Comparison of ENCODE assay signal across 9 cellular contexts in genomic region chr2:219441451-219442205, GRCh38. TPM values are rescaled to one million over a fixed set of nuclear protein-coding genes. Genes with fewer than 3 reads are reported as not detected.
DNase-seq lines count a peak whose midpoint lies in the region; ATAC-seq and TF ChIP-seq lines count a peak whose summit lies in the region.
"Had no signal": no experiment of that assay in that cellular context is flagged by ENCODE, and none has a peak within 500 bp of the region (broad histone marks: within the 10 kb centered on the region; RNA-seq: fewer than 3 reads in every experiment).

No MANE protein-coding gene starts in this region.

- ATAC-seq in PC-3 (peak; percentile 78), GM18873 (IDR thresholded peaks at IDR 0.05; ENCODE audit: low FRiP score, unreplicated experiment) (no peak), HG03354 (IDR thresholded peaks at IDR 0.05; ENCODE audit: poor library complexity, severe bottlenecking, unreplicated experiment) (no peak)

- no peaks in the 10 kb centered on the region for H3K27me3 ChIP-seq in PC-3 (ENCODE audit: low read length)

- peaks cover 18% of the 10 kb centered on the region for H3K4me1 ChIP-seq in PC-3 (ENCODE audit: insufficient read depth, low read length)

- H3K9me3 ChIP-seq in PC-3 (ENCODE audit: low read length): no peaks in the 10 kb centered on the region

- H3K27ac ChIP-seq in PC-3 (ENCODE audit: low read length): peak overlapping the region; percentile 33

- no peaks in the 10 kb centered on the region for H4K20me1 ChIP-seq in PC-3 (ENCODE audit: low read length)

- H3K9me3 Mint-ChIP-seq in activated naive CD8-positive, alpha-beta T cell (ENCODE audit: low read depth): no peaks in the 10 kb centered on the region

- peak overlapping the region; percentile 95 for H2AFZ ChIP-seq in PC-3 (ENCODE audit: low read length)

- H3K9me2 ChIP-seq in PC-3 (replicated peaks; ENCODE audit: low read length): no peaks in the 10 kb centered on the region

- intact Hi-C loops in PC-3 (cut with micrococcal nuclease): no loop called here
- intact Hi-C loops in cardiac septum (cut with DNase I): no loop called here

- no peaks in the 10 kb centered on the region for H3K36me3 Mint-ChIP-seq in activated naive CD8-positive, alpha-beta T cell

- H3K79me2 ChIP-seq in PC-3 (ENCODE audit: low read length): peaks cover 14% of the 10 kb centered on the region

- no peaks in the 10 kb centered on the region for H3K27me3 Mint-ChIP-seq in activated naive CD8-positive, alpha-beta T cell

- peak overlapping the region; percentile 100 for H3K4me2 ChIP-seq in PC-3 (ENCODE audit: low read length)

- DNase-seq in H4 (ENCODE audit: low spot score) (peak; percentile 39), PC-3 (peak; percentile 55), cardiac septum (ENCODE audit: low spot score) (peak; percentile 78), putamen (ENCODE audit: low spot score) (peak; percentile 9), A172 (ENCODE audit: low spot score) (no peak)

- BruUV-seq in PC-3 (replicated peaks; lab: Mats Ljungman, UMichigan): no TSS peak

- TF ChIP-seq CTCF in PC-3 (conservative IDR thresholded peaks at IDR 0.05; ENCODE audit: low read depth, low read length): no peak

- POLR2A ChIA-PET in PC-3 (lab: Charles Lee; ENCODE audit: unreplicated experiment): interaction anchor here (0.9 to 1.6 kb wide), 2 partner anchors 11 to 57 kb away, joined by 4 to 11 read pairs; partner anchors contain the start of gene GMPPA

- CTCF ChIA-PET in PC-3 (lab: Charles Lee): interaction anchor here (0.5 to 1.0 kb wide), 3 partner anchors 19 to 731 kb away, joined by 3 to 9 read pairs (median 7); no protein-coding TSS in a partner anchor

- peak overlapping the region; percentile 85 for H3K4me3 Mint-ChIP-seq in activated naive CD8-positive, alpha-beta T cell

- no peak overlapping the region for H3K27ac Mint-ChIP-seq in activated naive CD8-positive, alpha-beta T cell

- H3K9ac ChIP-seq in PC-3 (ENCODE audit: low read length): peak overlapping the region; percentile 59

- H3F3A ChIP-seq in PC-3 (ENCODE audit: low read length, unreplicated experiment): no peaks in the 10 kb centered on the region

- peak overlapping the region; percentile 75 for H3K4me3 ChIP-seq in PC-3 (ENCODE audit: low read length)

- peaks cover 25% of the 10 kb centered on the region for H3K4me1 Mint-ChIP-seq in activated naive CD8-positive, alpha-beta T cell (ENCODE audit: low read depth)

- H3K36me3 ChIP-seq in PC-3 (ENCODE audit: low read depth, low read length): no peaks in the 10 kb centered on the region

RNA-seq across cellular contexts. Expression of gene SPEG, which starts 7.0 kb away (rescaled TPM):
- 2.5 and 3.7 TPM in 2 replicates for total RNA-seq in H4 (2014; rRNA removed; shearing (Covaris generic))
- total RNA-seq in PC-3 (2014; rRNA removed) (30.7 and 45.2 TPM in 2 replicates), cardiac septum (199 TPM)
- 30.0 and 32.9 TPM in 2 replicates for total RNA-seq in A172 (2014; rRNA removed; shearing (Covaris generic))

RNA-seq across cellular contexts. Expression of gene DES, which starts 23.5 kb away (rescaled TPM):
- 0.68 and 1.2 TPM in 2 replicates for total RNA-seq in H4 (2014; rRNA removed; shearing (Covaris generic))
- not detected in 2 replicates for total RNA-seq in PC-3 (2014; rRNA removed)
- 21,230 TPM for total RNA-seq in cardiac septum
- total RNA-seq in A172 (2014; rRNA removed; shearing (Covaris generic)): 30.0 and 34.5 TPM in 2 replicates
- total RNA-seq: activated CD8-positive, alpha-beta memory T cell treated with anti-CD3 and anti-CD28 coated beads for 36 hours had no signal

RNA-seq across cellular contexts. Expression of gene DNPEP, which starts 53.9 kb away (rescaled TPM):
- 79.9 and 87.7 TPM in 2 replicates for total RNA-seq in H4 (2014; rRNA removed; shearing (Covaris generic))
- total RNA-seq in PC-3 (2014; rRNA removed) (86.2 and 114 TPM in 2 replicates), cardiac septum (47.2 TPM)
- total RNA-seq in A172 (2014; rRNA removed; shearing (Covaris generic)): 81.7 and 91.5 TPM in 2 replicates

RNA-seq across cellular contexts. Expression of gene GMPPA, which starts 57.1 kb away (rescaled TPM):
- 74.0 TPM in 2 replicates for total RNA-seq in H4 (2014; rRNA removed; shearing (Covaris generic))
- total RNA-seq in PC-3 (2014; rRNA removed) (78.1 and 85.7 TPM in 2 replicates), cardiac septum (22.6 TPM)
- total RNA-seq in A172 (2014; rRNA removed; shearing (Covaris generic)): 52.5 and 54.7 TPM in 2 replicates

Comparison
In these comparisons a context has a peak if more than half of its experiments do, and no peak if none do; other contexts are left out.
1. RNA of gene DES, which starts 23.5 kb away (total RNA-seq): 21,230 TPM in cardiac septum (single experiment); 30.0 to 34.5 TPM in A172, 0.68 to 1.2 TPM in H4 and not detected in PC-3; every median in the first group is over 100 times any median in the second.